Comparison of ENCODE assay signal across 1 cellular context in genomic region chr3:45638299-45639043, GRCh38.
TF ChIP-seq lines count a peak whose summit lies in the region.

No MANE protein-coding gene starts in this region.

TF ChIP-seq in HEK293, 187 proteins besides CTCF, POLR2A, EP300 and RAD21 (continued from another document):
- no peak for TF ChIP-seq KLF1 (tag by site-specific recombination; IDR thresholded peaks at IDR 0.05)
- TF ChIP-seq ZNF624 (tag by site-specific recombination; IDR thresholded peaks at IDR 0.05), result no peak
- TF ChIP-seq ATF2 (tag by site-specific recombination; IDR thresholded peaks at IDR 0.05; ENCODE audit: low read depth), result 0 out of 2 replicates have a peak, but pooled peaks have one; percentile 29
- 0 out of 2 replicates have a peak, but pooled peaks have one; percentile 13 for TF ChIP-seq PRDM6 (tag by site-specific recombination; IDR thresholded peaks at IDR 0.05)
- peak; percentile 83 for TF ChIP-seq ZNF146 (tag by site-specific recombination; IDR thresholded peaks at IDR 0.05)
